ENCODE assay signal across 21 cellular contexts in genomic region chr10:20893297-20893696, GRCh38. TPM values are rescaled to one million over a fixed set of nuclear protein-coding genes. Genes with fewer than 3 reads are reported as not detected.
"Had no signal": no experiment of that assay in that cellular context is flagged by ENCODE, and none has a peak within 500 bp of the region (broad histone marks: within the 10 kb centered on the region; RNA-seq: fewer than 3 reads in every experiment).

No MANE protein-coding gene starts in this region.

- ATAC-seq: gastroesophageal sphincter; left lobe of liver; mucosa of descending colon; naive thymus-derived CD8-positive, alpha-beta T cell; psoas muscle had no signal

- H3K9me3 ChIP-seq: colonic mucosa, esophagus squamous epithelium, gastroesophageal sphincter, mucosa of descending colon, neutrophil, psoas muscle, stomach, thoracic aorta, transverse colon had no signal

- H3K27me3 ChIP-seq: colonic mucosa, esophagus squamous epithelium, gastroesophageal sphincter, stomach, transverse colon had no signal

- H3K4me1 ChIP-seq: colonic mucosa, gastroesophageal sphincter, psoas muscle, stomach, transverse colon had no signal

- H3K4me3 ChIP-seq: colonic mucosa, esophagus squamous epithelium, gastroesophageal sphincter, mucosa of descending colon, psoas muscle, stomach, thoracic aorta, transverse colon had no signal

- H3K36me3 ChIP-seq: colonic mucosa, esophagus squamous epithelium, gastroesophageal sphincter, neutrophil, stomach, thoracic aorta, transverse colon had no signal

- DNase-seq: colonic mucosa; dermis blood vessel endothelial cell; esophagus squamous epithelium; foreskin fibroblast; glutamatergic neuron; hypothalamus; kidney glomerular epithelial cell; mammary epithelial cell; mucosa of descending colon; naive thymus-derived CD8-positive, alpha-beta T cell; psoas muscle; small intestine; stimulated activated CD4-positive, alpha-beta T cell treated with anti-CD3 and anti-CD28 coated beads, Interleukin-12 subunit alpha, Interleukin-12 subunit beta, amount 100 ng/mL, for 4 hours; stimulated activated naive CD4-positive, alpha-beta T cell; stomach; substantia nigra; transverse colon had no signal

- H3K27ac ChIP-seq: colonic mucosa, esophagus squamous epithelium, gastroesophageal sphincter, neutrophil, psoas muscle, stomach, thoracic aorta, transverse colon had no signal

RNA-seq across cellular contexts. Expression of gene NEBL, which starts 3.8 kb away (rescaled TPM):
- polyA plus RNA-seq: naive thymus-derived CD8-positive, alpha-beta T cell had no signal
